In the genomic region with DNA sequence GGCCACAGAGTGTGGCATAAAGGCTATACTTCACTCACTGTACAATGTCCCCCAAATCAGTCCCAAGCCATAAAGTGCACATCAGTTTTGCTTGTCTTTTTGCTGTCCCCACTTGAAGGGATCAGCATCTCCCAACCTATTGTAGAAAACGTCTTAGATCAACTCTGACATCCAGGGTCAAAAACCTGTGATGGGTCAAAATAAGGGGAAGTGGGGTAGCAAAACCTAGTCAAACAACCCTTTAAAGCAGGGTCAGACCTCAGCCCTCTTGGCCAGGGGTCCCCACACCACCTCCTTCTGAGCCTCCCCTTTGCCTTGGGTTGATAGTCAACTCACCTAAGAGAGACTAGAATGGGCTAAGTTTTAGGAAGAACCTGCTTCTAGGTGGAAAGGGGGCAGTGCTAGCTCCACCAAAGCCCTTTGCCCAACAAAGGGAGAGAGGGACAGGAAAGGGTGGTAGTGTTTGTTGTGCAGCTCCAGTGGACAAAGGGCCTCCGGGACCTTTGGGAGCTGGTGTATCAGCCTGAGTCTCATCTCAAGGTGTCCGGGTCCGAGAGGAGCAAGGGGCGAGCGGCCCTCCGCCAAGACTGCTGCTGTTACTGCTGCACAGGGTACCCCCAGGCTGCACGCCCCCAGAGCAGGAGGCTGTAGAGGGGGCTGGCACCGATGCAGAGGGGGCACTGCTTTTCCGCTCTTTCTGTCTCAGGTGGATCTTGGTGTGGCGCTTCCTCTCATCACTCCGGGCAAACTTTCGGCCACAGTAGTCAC, we compare ENCODE assay signal across 17 cellular contexts. TPM values are rescaled to one million over a fixed set of nuclear protein-coding genes. Genes with fewer than 3 reads are reported as not detected.
DNase-seq lines count a peak whose midpoint lies in the region; ATAC-seq, FAIRE-seq and TF ChIP-seq lines count a peak whose summit lies in the region.
"Had no signal": no experiment of that assay in that cellular context is flagged by ENCODE, and none has a peak within 500 bp of the region (broad histone marks: within the 10 kb centered on the region; RNA-seq: fewer than 3 reads in every experiment).

No MANE protein-coding gene starts in this region.

- no peak for ATAC-seq in activated naive CD4-positive, alpha-beta T cell treated with anti-CD3 and anti-CD28 coated beads, Interleukin-2, amount 50 U/mL, for 72 hours
- no peak for ATAC-seq in activated naive CD8-positive, alpha-beta T cell treated with anti-CD3 and anti-CD28 coated beads, Interleukin-2, amount 50 U/mL, for 24 hours
- no peak for ATAC-seq in stimulated activated naive B cell treated with anti-CD40 and anti-IgM and Interleukin-4, amounts not matched to agents 10 μg/mL and 1 μg/mL and 100 μg/mL, for 72 hours (replicated peaks)
- ATAC-seq in GM18870 (IDR thresholded peaks at IDR 0.05; ENCODE audit: unreplicated experiment), result no peak

- WGBS in lower leg skin, 2 donors, result 91 to 96% methylated on average over 13 of the region's 13 CpGs

- H3K9me3 Mint-ChIP-seq in activated naive CD4-positive, alpha-beta T cell treated with anti-CD3 and anti-CD28 coated beads, Interleukin-2, amount 50 U/mL, for 72 hours, result no peaks in the 10 kb centered on the region
- no peaks in the 10 kb centered on the region for H3K9me3 Mint-ChIP-seq in activated naive CD8-positive, alpha-beta T cell treated with anti-CD3 and anti-CD28 coated beads, Interleukin-2, amount 50 U/mL, for 24 hours
- H3K9me3 Mint-ChIP-seq in stimulated activated naive B cell treated with anti-CD40 and anti-IgM and Interleukin-4, amounts not matched to agents 10 μg/mL and 1 μg/mL and 100 μg/mL, for 72 hours, result no peaks in the 10 kb centered on the region

- H3K36me3 Mint-ChIP-seq in activated naive CD4-positive, alpha-beta T cell treated with anti-CD3 and anti-CD28 coated beads, Interleukin-2, amount 50 U/mL, for 72 hours, result peaks cover 36 to 38% of the 10 kb centered on the region in 2 donors
- peaks cover 73% of the 10 kb centered on the region for H3K36me3 Mint-ChIP-seq in activated naive CD8-positive, alpha-beta T cell treated with anti-CD3 and anti-CD28 coated beads, Interleukin-2, amount 50 U/mL, for 24 hours (ENCODE audit: low read depth)
- H3K36me3 Mint-ChIP-seq in stimulated activated naive B cell treated with anti-CD40 and anti-IgM and Interleukin-4, amounts not matched to agents 10 μg/mL and 1 μg/mL and 100 μg/mL, for 72 hours, result peaks cover 42 to 66% of the 10 kb centered on the region in 2 donors

- no peak overlapping the region for H3K4me3 ChIP-seq in lower leg skin (ENCODE audit: low read depth, poor library complexity, severe bottlenecking)
- H3K4me3 ChIP-seq: cardiac muscle cell had no signal

- H3K4me3 Mint-ChIP-seq in activated naive CD8-positive, alpha-beta T cell treated with anti-CD3 and anti-CD28 coated beads, Interleukin-2, amount 50 U/mL, for 24 hours, result peak overlapping the region; percentile 94
- peak overlapping the region; percentile 90 to 99 for H3K4me3 Mint-ChIP-seq in stimulated activated naive B cell treated with anti-CD40 and anti-IgM and Interleukin-4, amounts not matched to agents 10 μg/mL and 1 μg/mL and 100 μg/mL, for 72 hours

- DNase-seq in activated naive CD4-positive, alpha-beta T cell treated with anti-CD3 and anti-CD28 coated beads, Interleukin-2, amount 50 U/mL, for 72 hours (ENCODE audit: low spot score in 2 of 2), result peak in 1 of 2 donors; percentile 6
- no peak for DNase-seq in activated naive CD4-positive, alpha-beta T cell treated with anti-CD3 and anti-CD28 coated beads, Interleukin-2, amount 50 U/mL, for 16 hours
- DNase-seq in GM12891 (ENCODE audit: insufficient read length, low spot score) (no peak), lower leg skin (ENCODE audit: low spot score in 2 of 2) (no peak), DMS 273 treated with DMSO at 0.1 percent for 48 hours (lab: John Stamatoyannopoulos, UW) (no peak)
- DNase-seq in activated naive CD8-positive, alpha-beta T cell treated with anti-CD3 and anti-CD28 coated beads, Interleukin-2, amount 50 U/mL, for 24 hours, result no peak
- DNase-seq in stimulated activated naive B cell treated with anti-CD40 and anti-IgM and Interleukin-4, amounts not matched to agents 10 μg/mL and 1 μg/mL and 100 μg/mL, for 72 hours, result no peak
- DNase-seq: Calu3, erythroblast, NCI-H1105 treated with DMSO at 0.1 percent for 48 hours, NCI-H2107, NCI-H524 treated with DMSO at 0.1 percent for 48 hours had no signal

- peak; percentile 69 for FAIRE-seq in GM12891 (lab: Jason Lieb, UNC)
- FAIRE-seq: frontal cortex, HTR-8/SVneo had no signal

- intact Hi-C loops in lower leg skin (cut with DNase I; ENCODE audit: low total_unique reads), result no loop called here

- H3K4me1 Mint-ChIP-seq in activated naive CD8-positive, alpha-beta T cell treated with anti-CD3 and anti-CD28 coated beads, Interleukin-2, amount 50 U/mL, for 24 hours, result peaks cover 81% of the 10 kb centered on the region
- H3K4me1 Mint-ChIP-seq in stimulated activated naive B cell treated with anti-CD40 and anti-IgM and Interleukin-4, amounts not matched to agents 10 μg/mL and 1 μg/mL and 100 μg/mL, for 72 hours, result peaks cover 48 to 86% of the 10 kb centered on the region in 2 donors

- TF ChIP-seq POLR2A in GM12891 (IDR thresholded peaks at IDR 0.05; ENCODE audit: low read depth, low read length), result peak; percentile 52
- TF ChIP-seq POLR2A in lower leg skin (IDR thresholded peaks at IDR 0.05), result no peak

- no peak for TF ChIP-seq CTCF in lower leg skin (IDR thresholded peaks at IDR 0.05)

- H3K27ac Mint-ChIP-seq in activated naive CD4-positive, alpha-beta T cell treated with anti-CD3 and anti-CD28 coated beads, Interleukin-2, amount 50 U/mL, for 72 hours, result peak overlapping the region; percentile 7 to 99
- peak overlapping the region; percentile 100 for H3K27ac Mint-ChIP-seq in activated naive CD8-positive, alpha-beta T cell treated with anti-CD3 and anti-CD28 coated beads, Interleukin-2, amount 50 U/mL, for 24 hours
- H3K27ac Mint-ChIP-seq in stimulated activated naive B cell treated with anti-CD40 and anti-IgM and Interleukin-4, amounts not matched to agents 10 μg/mL and 1 μg/mL and 100 μg/mL, for 72 hours, result peak overlapping the region; percentile 78

- peaks cover 3% of the 10 kb centered on the region for H3K27me3 Mint-ChIP-seq in activated naive CD8-positive, alpha-beta T cell treated with anti-CD3 and anti-CD28 coated beads, Interleukin-2, amount 50 U/mL, for 24 hours
- peaks cover 0 to 3% of the 10 kb centered on the region in 2 donors for H3K27me3 Mint-ChIP-seq in stimulated activated naive B cell treated with anti-CD40 and anti-IgM and Interleukin-4, amounts not matched to agents 10 μg/mL and 1 μg/mL and 100 μg/mL, for 72 hours

TF ChIP-seq in GM12891, 5 proteins besides CTCF, POLR2A, EP300 and RAD21:
- TF ChIP-seq POLR2AphosphoS5 (IDR thresholded peaks at IDR 0.05; ENCODE audit: low read depth, low read length), result peak; percentile 27; the same call in 1 of the 2 replicates
- peak; percentile 14; the same call in 1 of the 2 replicates for TF ChIP-seq POU2F2 (IDR thresholded peaks at IDR 0.05; ENCODE audit: low read depth, low read length)
- no peak for TF ChIP-seq PAX5 (IDR thresholded peaks at IDR 0.05; ENCODE audit: insufficient read depth, low read length, severe bottlenecking)
- TF ChIP-seq TAF1 (IDR thresholded peaks at IDR 0.05; ENCODE audit: low read depth, low read length), result no peak
- peak; percentile 58 for TF ChIP-seq SPI1 (IDR thresholded peaks at IDR 0.05; ENCODE audit: low read depth, low read length)

RNA-seq across cellular contexts. Expression of gene EGR2, which starts 3.3 kb away (rescaled TPM):
- total RNA-seq in activated naive CD4-positive, alpha-beta T cell treated with anti-CD3 and anti-CD28 coated beads, Interleukin-2, amount 50 U/mL, for 72 hours, result 10 to 100 TPM; 43.0 to 54.5 TPM
- polyA plus RNA-seq in GM12891 (2012; ENCODE audit: low read depth, missing spikeins), result 54.7 TPM
- total RNA-seq in lower leg skin, result 10 to 100 TPM in 3 of 4 donors, 1 to 10 TPM in 1; 9.7 to 23.8 (median 18.1) TPM
- total RNA-seq: G401 had no signal

RNA-seq across cellular contexts. Expression of gene ADO, which starts 8.3 kb away (rescaled TPM):
- total RNA-seq in activated naive CD4-positive, alpha-beta T cell treated with anti-CD3 and anti-CD28 coated beads, Interleukin-2, amount 50 U/mL, for 72 hours, result 10 to 100 TPM; 16.6 to 17.1 TPM
- polyA plus RNA-seq in GM12891 (2012; ENCODE audit: low read depth, missing spikeins), result 18.6 TPM
- total RNA-seq in lower leg skin, result 10 to 100 TPM; 17.1 to 22.3 (median 21.2) TPM
